8 cellular contexts compared by ENCODE assay signal in the genomic region with DNA sequence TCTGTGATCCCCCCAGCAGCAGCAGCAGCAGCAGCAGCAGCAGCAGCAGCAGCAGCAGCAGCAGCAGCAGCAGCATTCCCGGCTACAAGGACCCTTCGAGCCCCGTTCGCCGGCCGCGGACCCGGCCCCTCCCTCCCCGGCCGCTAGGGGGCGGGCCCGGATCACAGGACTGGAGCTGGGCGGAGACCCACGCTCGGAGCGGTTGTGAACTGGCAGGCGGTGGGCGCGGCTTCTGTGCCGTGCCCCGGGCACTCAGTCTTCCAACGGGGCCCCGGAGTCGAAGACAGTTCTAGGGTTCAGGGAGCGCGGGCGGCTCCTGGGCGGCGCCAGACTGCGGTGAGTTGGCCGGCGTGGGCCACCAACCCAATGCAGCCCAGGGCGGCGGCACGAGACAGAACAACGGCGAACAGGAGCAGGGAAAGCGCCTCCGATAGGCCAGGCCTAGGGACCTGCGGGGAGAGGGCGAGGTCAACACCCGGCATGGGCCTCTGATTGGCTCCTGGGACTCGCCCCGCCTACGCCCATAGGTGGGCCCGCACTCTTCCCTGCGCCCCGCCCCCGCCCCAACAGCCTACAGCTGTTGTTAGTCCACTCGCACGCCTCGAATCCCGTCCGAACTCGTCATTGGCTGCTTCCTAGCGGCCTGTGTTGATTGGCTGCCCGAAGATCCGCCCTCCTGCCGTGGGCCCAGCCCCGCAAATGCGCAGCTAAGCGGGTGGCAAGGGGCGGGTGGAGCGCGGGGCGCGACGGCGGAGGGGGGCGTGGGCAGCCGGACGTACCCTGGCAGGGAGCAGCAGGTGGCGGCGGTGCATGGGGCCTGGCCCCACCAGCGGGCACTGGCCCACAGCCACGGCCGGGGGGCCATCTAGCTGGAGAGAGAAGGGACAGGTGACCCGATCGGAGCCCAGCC. TPM values are rescaled to one million over a fixed set of nuclear protein-coding genes. Genes with fewer than 3 reads are reported as not detected.
A peak's percentile ranks its signal among the peaks of the same experiment; 100 is the strongest.
DNase-seq lines count a peak whose midpoint lies in the region; ATAC-seq and TF ChIP-seq lines count a peak whose summit lies in the region.

No MANE protein-coding gene starts in this region.

- no peaks in the 10 kb centered on the region for H3K36me3 Mint-ChIP-seq in activated CD8-positive, alpha-beta T cell treated with anti-CD3 and anti-CD28 coated beads, Interleukin-2, amount 10 ng/mL, durations not matched to agents 7 days and 5 days (ENCODE audit: low read depth)

- peak; percentile 77 for TF ChIP-seq CTCF in C4-2B (conservative IDR thresholded peaks at IDR 0.05)

- CTCF ChIA-PET in activated CD8-positive, alpha-beta T cell treated with anti-CD3 and anti-CD28 coated beads, Interleukin-2, amount 10 ng/mL, durations not matched to agents 7 days and 5 days (lab: Charles Lee), result interaction anchor here (0.6 to 9.4 kb wide), 34 partner anchors 8 to 783 kb away, joined by 3 to 238 read pairs (median 7); a partner anchor contains a TSS

- peaks cover 23% of the 10 kb centered on the region for H3K4me1 Mint-ChIP-seq in activated CD8-positive, alpha-beta T cell treated with anti-CD3 and anti-CD28 coated beads, Interleukin-2, amount 10 ng/mL, durations not matched to agents 7 days and 5 days (ENCODE audit: low read depth)

- POLR2A ChIA-PET in activated CD8-positive, alpha-beta T cell treated with anti-CD3 and anti-CD28 coated beads, Interleukin-2, amount 10 ng/mL, durations not matched to agents 7 days and 5 days (lab: Charles Lee), result interaction anchor here (0.5 to 1.7 kb wide), 7 partner anchors 9 to 481 kb away, joined by 3 to 8 read pairs (median 4); no protein-coding TSS in a partner anchor

- DNase-seq in NCI-H774 (lab: John Stamatoyannopoulos, UW) (peak; percentile 93), lung microvascular endothelial cell (ENCODE audit: low read depth in 2 of 2) (peak; percentile 99 to 100)
- peak; percentile 91 for DNase-seq in activated CD8-positive, alpha-beta T cell treated with anti-CD3 and anti-CD28 coated beads, Interleukin-2, amount 10 ng/mL, durations not matched to agents 7 days and 5 days
- peak; percentile 87 for DNase-seq in effector CD8-positive, alpha-beta T cell (lab: John Stamatoyannopoulos, UW)
- DNase-seq in stimulated activated CD4-positive, alpha-beta T cell treated with anti-CD3 and anti-CD28 coated beads, TNF-alpha, amount 100 ng/mL, for 4 hours (ENCODE audit: low read depth in 3 of 3), result peak; percentile 85 to 91 (median 87)

- peak overlapping the region; percentile 87 for H3K27ac ChIP-seq in C4-2B

- H3K4me3 Mint-ChIP-seq in activated CD8-positive, alpha-beta T cell treated with anti-CD3 and anti-CD28 coated beads, Interleukin-2, amount 10 ng/mL, durations not matched to agents 7 days and 5 days, result peak overlapping the region; percentile 81

- H3K9me3 Mint-ChIP-seq in activated CD8-positive, alpha-beta T cell treated with anti-CD3 and anti-CD28 coated beads, Interleukin-2, amount 10 ng/mL, durations not matched to agents 7 days and 5 days (ENCODE audit: insufficient read depth), result no peaks in the 10 kb centered on the region

- H3K27ac Mint-ChIP-seq in activated CD8-positive, alpha-beta T cell treated with anti-CD3 and anti-CD28 coated beads, Interleukin-2, amount 10 ng/mL, durations not matched to agents 7 days and 5 days, result peak overlapping the region; percentile 74

- peaks cover 29% of the 10 kb centered on the region for H3K27me3 Mint-ChIP-seq in activated CD8-positive, alpha-beta T cell treated with anti-CD3 and anti-CD28 coated beads, Interleukin-2, amount 10 ng/mL, durations not matched to agents 7 days and 5 days (ENCODE audit: low read depth)

- peak; percentile 56 for ATAC-seq in GM19395 (IDR thresholded peaks at IDR 0.05; ENCODE audit: unreplicated experiment)
- ATAC-seq in HG03558 (IDR thresholded peaks at IDR 0.05; ENCODE audit: extremely low read depth, unreplicated experiment), result peak; percentile 31
- ATAC-seq in activated CD8-positive, alpha-beta T cell treated with anti-CD3 and anti-CD28 coated beads, Interleukin-2, amount 10 ng/mL, durations not matched to agents 7 days and 5 days, result peak; percentile 78

RNA-seq across cellular contexts. Expression of a gene that starts 1.4 kb away (rescaled TPM):
- under 1 TPM; 0.53 to 0.89 TPM for total RNA-seq in activated CD8-positive, alpha-beta T cell treated with anti-CD3 and anti-CD28 coated beads, Interleukin-2, amount 10 ng/mL, durations not matched to agents 7 days and 5 days
- 3.3 and 5.0 TPM in 2 replicates for total RNA-seq in lung microvascular endothelial cell

RNA-seq across cellular contexts. Expression of a gene that starts 11.8 kb away (rescaled TPM):
- 10 to 100 TPM in 1 of 2 experiments, 1 to 10 TPM in 1; 9.9 to 14.4 TPM for total RNA-seq in activated CD8-positive, alpha-beta T cell treated with anti-CD3 and anti-CD28 coated beads, Interleukin-2, amount 10 ng/mL, durations not matched to agents 7 days and 5 days
- total RNA-seq in lung microvascular endothelial cell, result 4.4 and 7.7 TPM in 2 replicates

RNA-seq across cellular contexts. Expression of a gene that starts 22.2 kb away (rescaled TPM):
- total RNA-seq in activated CD8-positive, alpha-beta T cell treated with anti-CD3 and anti-CD28 coated beads, Interleukin-2, amount 10 ng/mL, durations not matched to agents 7 days and 5 days, result 10 to 100 TPM; 20.6 TPM
- total RNA-seq in lung microvascular endothelial cell, result 11.6 and 19.4 TPM in 2 replicates

RNA-seq across cellular contexts. Expression of a gene that starts 37.2 kb away (rescaled TPM):
- total RNA-seq in activated CD8-positive, alpha-beta T cell treated with anti-CD3 and anti-CD28 coated beads, Interleukin-2, amount 10 ng/mL, durations not matched to agents 7 days and 5 days, result not detected
- total RNA-seq in lung microvascular endothelial cell, result not detected in 2 replicates

RNA-seq across cellular contexts. Expression of a gene that starts 39.8 kb away (rescaled TPM):
- total RNA-seq in activated CD8-positive, alpha-beta T cell treated with anti-CD3 and anti-CD28 coated beads, Interleukin-2, amount 10 ng/mL, durations not matched to agents 7 days and 5 days, result 10 to 100 TPM; 32.6 to 33.9 TPM
- 3.5 and 4.4 TPM in 2 replicates for total RNA-seq in lung microvascular endothelial cell

Comparison
In these comparisons a context has a peak if more than half of its experiments do, and no peak if none do; other contexts are left out.
1. Peak in every context shown above with its lines: DNase-seq, ATAC-seq and H3K27ac ChIP-seq.